Comparison of ENCODE assay signal across 10 cellular contexts in the genomic region with DNA sequence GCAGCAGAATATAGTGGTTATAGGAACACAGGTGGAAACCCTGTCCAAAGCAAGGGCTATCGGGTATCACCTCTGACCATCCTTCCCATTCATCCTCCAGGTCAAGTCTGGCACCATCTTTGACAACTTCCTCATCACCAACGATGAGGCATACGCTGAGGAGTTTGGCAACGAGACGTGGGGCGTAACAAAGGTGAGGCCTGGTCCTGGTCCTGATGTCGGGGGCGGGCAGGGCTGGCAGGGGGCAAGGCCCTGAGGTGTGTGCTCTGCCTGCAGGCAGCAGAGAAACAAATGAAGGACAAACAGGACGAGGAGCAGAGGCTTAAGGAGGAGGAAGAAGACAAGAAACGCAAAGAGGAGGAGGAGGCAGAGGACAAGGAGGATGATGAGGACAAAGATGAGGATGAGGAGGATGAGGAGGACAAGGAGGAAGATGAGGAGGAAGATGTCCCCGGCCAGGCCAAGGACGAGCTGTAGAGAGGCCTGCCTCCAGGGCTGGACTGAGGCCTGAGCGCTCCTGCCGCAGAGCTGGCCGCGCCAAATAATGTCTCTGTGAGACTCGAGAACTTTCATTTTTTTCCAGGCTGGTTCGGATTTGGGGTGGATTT. TPM values are rescaled to one million over a fixed set of nuclear protein-coding genes. Genes with fewer than 3 reads are reported as not detected.
DNase-seq lines count a peak whose midpoint lies in the region; ATAC-seq and TF ChIP-seq lines count a peak whose summit lies in the region.
"Had no signal": no experiment of that assay in that cellular context is flagged by ENCODE, and none has a peak within 500 bp of the region (broad histone marks: within the 10 kb centered on the region; RNA-seq: fewer than 3 reads in every experiment).

No MANE protein-coding gene starts in this region.

- H3K4me1 ChIP-seq in mesendoderm (ENCODE audit: control insufficient read depth, low read depth, low read length), result peaks cover 2% of the 10 kb centered on the region

- H3K79me1 ChIP-seq in mesendoderm (ENCODE audit: low read length), result peaks cover 22% of the 10 kb centered on the region

- no peak overlapping the region for H2AK5ac ChIP-seq in mesendoderm (ENCODE audit: low read length)

- no peak overlapping the region for H4K5ac ChIP-seq in mesendoderm (ENCODE audit: low read length)

- no peak overlapping the region for H2BK5ac ChIP-seq in mesendoderm (ENCODE audit: low read length)

- no peak overlapping the region for H3K4me2 ChIP-seq in mesendoderm (ENCODE audit: low read length)

- CTCF ChIA-PET in Calu3 (lab: Charles Lee), result interaction anchor here (0.7 kb wide), 2 partner anchors 17 to 21 kb away, joined by 3 to 5 read pairs; no protein-coding TSS in a partner anchor

- no peak overlapping the region for H4K8ac ChIP-seq in mesendoderm (ENCODE audit: low read depth, low read length)

- ATAC-seq in activated naive CD8-positive, alpha-beta T cell treated with anti-CD3 and anti-CD28 coated beads, Interleukin-2, amount 50 U/mL, for 24 hours, result no peak
- no peak for ATAC-seq in natural killer cell treated with Interleukin-12 subunit alpha and Interleukin-12 subunit beta and Interleukin-15 and Interleukin-18, amount 100 ng/mL, for 72 hours
- ATAC-seq in HG03378 (IDR thresholded peaks at IDR 0.05; ENCODE audit: unreplicated experiment), result no peak

- no peak overlapping the region for H3K23ac ChIP-seq in mesendoderm (ENCODE audit: low read length)

- TF ChIP-seq CTCF in Calu3 (IDR thresholded peaks at IDR 0.05; ENCODE audit: unreplicated experiment) (no peak), HFFc6 (IDR thresholded peaks at IDR 0.05) (no peak)

- intact Hi-C loops in Calu3 (cut with micrococcal nuclease; ENCODE audit: unreplicated experiment), result no loop called here

- no peak overlapping the region for H3K9ac ChIP-seq in mesendoderm (ENCODE audit: low read length)

- DNase-seq in Calu3, result no peak
- DNase-seq in HFFc6, result no peak
- DNase-seq in activated naive CD8-positive, alpha-beta T cell treated with anti-CD3 and anti-CD28 coated beads, Interleukin-2, amount 50 U/mL, for 24 hours, result no peak
- DNase-seq in natural killer cell treated with Interleukin-12 subunit alpha and Interleukin-12 subunit beta and Interleukin-15 and Interleukin-18, amount 100 ng/mL, for 72 hours (ENCODE audit: low spot score), result no peak
- DNase-seq in mesendoderm, result no peak
- no peak for DNase-seq in T-helper 9 cell
- DNase-seq in DMS114 treated with DMSO at 0.1 percent for 48 hours (lab: John Stamatoyannopoulos, UW; ENCODE audit: unreplicated experiment), result no peak
- DNase-seq: NCI-H2171 treated with DMSO at 0.1 percent for 48 hours had no signal

- no peak overlapping the region for H3K4ac ChIP-seq in mesendoderm (ENCODE audit: low read depth, low read length)

- H2BK15ac ChIP-seq in mesendoderm (replicated peaks; ENCODE audit: low read depth), result no peak overlapping the region

- H3K9me3 Mint-ChIP-seq in Calu3 (ENCODE audit: low read depth, unreplicated experiment) (no peaks in the 10 kb centered on the region), HFFc6 (peaks cover 9% of the 10 kb centered on the region)
- H3K9me3 Mint-ChIP-seq in activated naive CD8-positive, alpha-beta T cell treated with anti-CD3 and anti-CD28 coated beads, Interleukin-2, amount 50 U/mL, for 24 hours, result no peaks in the 10 kb centered on the region
- H3K9me3 Mint-ChIP-seq in natural killer cell treated with Interleukin-12 subunit alpha and Interleukin-12 subunit beta and Interleukin-15 and Interleukin-18, amount 100 ng/mL, for 72 hours, result no peaks in the 10 kb centered on the region

- H3K27ac Mint-ChIP-seq in Calu3 (ENCODE audit: unreplicated experiment) (peak overlapping the region; percentile 67), HFFc6 (peak overlapping the region; percentile 74)
- H3K27ac Mint-ChIP-seq in activated naive CD8-positive, alpha-beta T cell treated with anti-CD3 and anti-CD28 coated beads, Interleukin-2, amount 50 U/mL, for 24 hours, result peak overlapping the region; percentile 87
- peak overlapping the region; percentile 91 to 95 for H3K27ac Mint-ChIP-seq in natural killer cell treated with Interleukin-12 subunit alpha and Interleukin-12 subunit beta and Interleukin-15 and Interleukin-18, amount 100 ng/mL, for 72 hours

- no peak overlapping the region for H3K4me3 ChIP-seq in mesendoderm (ENCODE audit: low read length)
- H3K4me3 ChIP-seq: ovary had no signal

- H3K4me3 Mint-ChIP-seq in Calu3 (ENCODE audit: low read depth, unreplicated experiment) (peak overlapping the region; percentile 14), HFFc6 (peak overlapping the region; percentile 54)
- peak overlapping the region; percentile 63 for H3K4me3 Mint-ChIP-seq in activated naive CD8-positive, alpha-beta T cell treated with anti-CD3 and anti-CD28 coated beads, Interleukin-2, amount 50 U/mL, for 24 hours
- peak overlapping the region; percentile 71 for H3K4me3 Mint-ChIP-seq in natural killer cell treated with Interleukin-12 subunit alpha and Interleukin-12 subunit beta and Interleukin-15 and Interleukin-18, amount 100 ng/mL, for 72 hours

- no peaks in the 10 kb centered on the region for H3K27me3 ChIP-seq in mesendoderm (ENCODE audit: insufficient read depth, low read length, poor library complexity)
- H3K27me3 ChIP-seq: ovary had no signal

- no peak overlapping the region for H3K18ac ChIP-seq in mesendoderm (ENCODE audit: low read length)

- peaks cover 38% of the 10 kb centered on the region for H3K79me2 ChIP-seq in mesendoderm (ENCODE audit: control insufficient read depth, insufficient read depth, low read length)

- no CpG with 5 or more reads among the region's 18 CpGs for WGBS in mesendoderm (ENCODE audit: extremely low coverage, insufficient coverage, low lambda C conversion rate)

- no peak overlapping the region for H2BK120ac ChIP-seq in mesendoderm (ENCODE audit: low read depth, low read length)

- no TSS peak for BruUV-seq in Calu3 (replicated peaks; lab: Mats Ljungman, UMichigan)

- no peak overlapping the region for H3K56ac ChIP-seq in mesendoderm (ENCODE audit: low read length)

- no peak overlapping the region for H3K27ac ChIP-seq in mesendoderm (ENCODE audit: low read depth, low read length)
- H3K27ac ChIP-seq: ovary had no signal

- H3K4me1 Mint-ChIP-seq in Calu3 (ENCODE audit: low read depth, unreplicated experiment) (peaks cover 9% of the 10 kb centered on the region), HFFc6 (ENCODE audit: low read depth) (peaks cover 52% of the 10 kb centered on the region)
- H3K4me1 Mint-ChIP-seq in activated naive CD8-positive, alpha-beta T cell treated with anti-CD3 and anti-CD28 coated beads, Interleukin-2, amount 50 U/mL, for 24 hours, result peaks cover 77% of the 10 kb centered on the region
- H3K4me1 Mint-ChIP-seq in natural killer cell treated with Interleukin-12 subunit alpha and Interleukin-12 subunit beta and Interleukin-15 and Interleukin-18, amount 100 ng/mL, for 72 hours (ENCODE audit: low read depth in 2 of 2), result peaks cover 55 to 63% of the 10 kb centered on the region in 2 donors

- H3K36me3 ChIP-seq in mesendoderm (ENCODE audit: control insufficient read depth, insufficient read depth, low read length), result peaks cover 19% of the 10 kb centered on the region
- H3K36me3 ChIP-seq: ovary had no signal

- no peaks in the 10 kb centered on the region for H3K27me3 Mint-ChIP-seq in Calu3 (ENCODE audit: unreplicated experiment)
- H3K27me3 Mint-ChIP-seq in HFFc6 (ENCODE audit: insufficient read depth), result peaks cover 12% of the 10 kb centered on the region
- H3K27me3 Mint-ChIP-seq in activated naive CD8-positive, alpha-beta T cell treated with anti-CD3 and anti-CD28 coated beads, Interleukin-2, amount 50 U/mL, for 24 hours, result peaks cover 2% of the 10 kb centered on the region
- no peaks in the 10 kb centered on the region for H3K27me3 Mint-ChIP-seq in natural killer cell treated with Interleukin-12 subunit alpha and Interleukin-12 subunit beta and Interleukin-15 and Interleukin-18, amount 100 ng/mL, for 72 hours

- H3K36me3 Mint-ChIP-seq in Calu3 (ENCODE audit: insufficient read depth, unreplicated experiment) (peaks cover 98% of the 10 kb centered on the region), HFFc6 (ENCODE audit: low read depth) (peaks cover 67% of the 10 kb centered on the region)
- H3K36me3 Mint-ChIP-seq in activated naive CD8-positive, alpha-beta T cell treated with anti-CD3 and anti-CD28 coated beads, Interleukin-2, amount 50 U/mL, for 24 hours (ENCODE audit: low read depth), result peaks cover 87% of the 10 kb centered on the region
- peaks cover 45% of the 10 kb centered on the region for H3K36me3 Mint-ChIP-seq in natural killer cell treated with Interleukin-12 subunit alpha and Interleukin-12 subunit beta and Interleukin-15 and Interleukin-18, amount 100 ng/mL, for 72 hours

RNA-seq across cellular contexts. Expression of a gene that starts 2.1 kb away (rescaled TPM):
- total RNA-seq in Calu3 (2022), result 101 and 110 TPM in 2 replicates
- 100 to 1,000 TPM; 108 to 140 (median 129) TPM for total RNA-seq in HFFc6 (2021; fragmentation: NEBNext Ultra II Directional; extraction: Animal tissue kit (Norgen Biotek cat#: 25700))
- 100 to 1,000 TPM; 112 to 148 TPM for total RNA-seq in natural killer cell treated with Interleukin-12 subunit alpha and Interleukin-12 subunit beta and Interleukin-15 and Interleukin-18, amount 100 ng/mL, for 72 hours
- 84.9 TPM for polyA plus RNA-seq in mesendoderm (2013, experiment 1 of 2)
- polyA plus RNA-seq in mesendoderm (2013, experiment 2 of 2), result 85.2 TPM

RNA-seq across cellular contexts. Expression of a gene that starts 5.1 kb away (rescaled TPM):
- 680 and 718 TPM in 2 replicates for total RNA-seq in Calu3 (2022)
- total RNA-seq in HFFc6 (2021; fragmentation: NEBNext Ultra II Directional; extraction: Animal tissue kit (Norgen Biotek cat#: 25700)), result 1,000 to 10,000 TPM; 1,716 to 2,461 (median 2,371) TPM
- total RNA-seq in natural killer cell treated with Interleukin-12 subunit alpha and Interleukin-12 subunit beta and Interleukin-15 and Interleukin-18, amount 100 ng/mL, for 72 hours, result 1,000 to 10,000 TPM; 1,328 to 1,513 TPM
- 708 TPM for polyA plus RNA-seq in mesendoderm (2013, experiment 1 of 2)
- 707 TPM for polyA plus RNA-seq in mesendoderm (2013, experiment 2 of 2)

RNA-seq across cellular contexts. Expression of a gene that starts 10.0 kb away (rescaled TPM):
- total RNA-seq in Calu3 (2022), result 72.8 and 75.5 TPM in 2 replicates
- 100 to 1,000 TPM in 1 of 6 experiments, 10 to 100 TPM in 5; 87.8 to 101 (median 90.4) TPM for total RNA-seq in HFFc6 (2021; fragmentation: NEBNext Ultra II Directional; extraction: Animal tissue kit (Norgen Biotek cat#: 25700))
- total RNA-seq in natural killer cell treated with Interleukin-12 subunit alpha and Interleukin-12 subunit beta and Interleukin-15 and Interleukin-18, amount 100 ng/mL, for 72 hours, result 100 to 1,000 TPM; 130 to 196 TPM
- polyA plus RNA-seq in mesendoderm (2013, experiment 1 of 2), result 77.3 TPM
- polyA plus RNA-seq in mesendoderm (2013, experiment 2 of 2), result 81.0 TPM

RNA-seq across cellular contexts. Expression of a gene that starts 13.5 kb away (rescaled TPM):
- total RNA-seq in Calu3 (2022), result 20.0 and 21.6 TPM in 2 replicates
- total RNA-seq in HFFc6 (2021; fragmentation: NEBNext Ultra II Directional; extraction: Animal tissue kit (Norgen Biotek cat#: 25700)), result 10 to 100 TPM; 34.3 to 54.3 (median 46.9) TPM
- total RNA-seq in natural killer cell treated with Interleukin-12 subunit alpha and Interleukin-12 subunit beta and Interleukin-15 and Interleukin-18, amount 100 ng/mL, for 72 hours, result 10 to 100 TPM; 15.9 to 32.3 TPM
- 64.6 TPM for polyA plus RNA-seq in mesendoderm (2013, experiment 1 of 2)
- polyA plus RNA-seq in mesendoderm (2013, experiment 2 of 2), result 65.6 TPM

RNA-seq across cellular contexts. Expression of a gene that starts 24.4 kb away (rescaled TPM):
- total RNA-seq in Calu3 (2022), result 1.1 TPM in 1 of 2 replicates, not detected in the other
- 1 to 10 TPM in 3 of 6 experiments, under 1 TPM in 3; 0.28 to 1.7 (median 0.91) TPM for total RNA-seq in HFFc6 (2021; fragmentation: NEBNext Ultra II Directional; extraction: Animal tissue kit (Norgen Biotek cat#: 25700))
- 1 to 10 TPM in 1 of 2 donors, under 1 TPM in 1; 0.78 to 1.1 TPM for total RNA-seq in natural killer cell treated with Interleukin-12 subunit alpha and Interleukin-12 subunit beta and Interleukin-15 and Interleukin-18, amount 100 ng/mL, for 72 hours
- polyA plus RNA-seq in mesendoderm (2013, experiment 1 of 2), result 0.49 TPM
- 0.46 TPM for polyA plus RNA-seq in mesendoderm (2013, experiment 2 of 2)

Comparison
In these comparisons a context has a peak if more than half of its experiments do, and no peak if none do; other contexts are left out.
1. H3K4me3 Mint-ChIP-seq: peak in every context shown above with its lines; median percentile 71 in natural killer cell treated with Interleukin-12 subunit alpha and Interleukin-12 subunit beta and Interleukin-15 and Interleukin-18, amount 100 ng/mL, for 72 hours; 63 in activated naive CD8-positive, alpha-beta T cell treated with anti-CD3 and anti-CD28 coated beads, Interleukin-2, amount 50 U/mL, for 24 hours; 54 in HFFc6; 14 in Calu3.